ENCODE assay signal across 8 cellular contexts in genomic region chr19:58573658-58574164, GRCh38. TPM values are rescaled to one million over a fixed set of nuclear protein-coding genes. Genes with fewer than 3 reads are reported as not detected.
DNase-seq lines count a peak whose midpoint lies in the region; ATAC-seq and TF ChIP-seq lines count a peak whose summit lies in the region.

No MANE protein-coding gene starts in this region.

- peak overlapping the region; percentile 96 for H3K4me3 Mint-ChIP-seq in T-helper 17 cell

- H3K27ac Mint-ChIP-seq in T-helper 17 cell, result peak overlapping the region; percentile 95

- no peak for TF ChIP-seq POLR2A in sigmoid colon (IDR thresholded peaks at IDR 0.05)

- TF ChIP-seq EP300 in sigmoid colon (IDR thresholded peaks at IDR 0.05), result no peak

- no peaks in the 10 kb centered on the region for H3K27me3 Mint-ChIP-seq in T-helper 17 cell

- H3K4me1 ChIP-seq in sigmoid colon, result peaks cover 0 to 47% (median 43%) of the 10 kb centered on the region in 4 donors

- H3K36me3 ChIP-seq in sigmoid colon, result peaks cover 0 to 30% (median 12%) of the 10 kb centered on the region in 4 donors

- no peak for ATAC-seq in T-helper 17 cell
- no peak for ATAC-seq in GM18873 (IDR thresholded peaks at IDR 0.05; ENCODE audit: low FRiP score, unreplicated experiment)
- no peak for ATAC-seq in HG02798 (IDR thresholded peaks at IDR 0.05; ENCODE audit: poor library complexity, unreplicated experiment)

- TF ChIP-seq CTCF in GM12875 (IDR thresholded peaks at IDR 0.05; ENCODE audit: borderline replicate concordance, insufficient read depth, low read depth, low read length) (no peak), fibroblast of pulmonary artery (IDR thresholded peaks at IDR 0.05; ENCODE audit: low read length, missing control alignments) (no peak), sigmoid colon (IDR thresholded peaks at IDR 0.05) (no peak)

- H3K27ac ChIP-seq in sigmoid colon, result peak overlapping the region; percentile 92 to 99 (median 98)

- WGBS in sigmoid colon, 2 donors, result 1% methylated on average over 20 of the region's 20 CpGs

- H3K4me1 Mint-ChIP-seq in T-helper 17 cell, result peaks cover 22% of the 10 kb centered on the region

- peak overlapping the region; percentile 50 for H3K4me3 ChIP-seq in GM12875 (ENCODE audit: low read depth, low read length)
- H3K4me3 ChIP-seq in fibroblast of pulmonary artery (replicated peaks; ENCODE audit: low read depth, low read length), result peak overlapping the region; percentile 90
- peak overlapping the region; percentile 58 to 87 (median 70) for H3K4me3 ChIP-seq in sigmoid colon

- DNase-seq in T-helper 17 cell, result no peak
- no peak for DNase-seq in fibroblast of pulmonary artery (ENCODE audit: low read depth)
- DNase-seq in sigmoid colon, result no peak
- no peak for DNase-seq in inferior parietal cortex (ENCODE audit: extremely low spot score)
- DNase-seq in NCI-H187 (lab: John Stamatoyannopoulos, UW), result no peak

- H3K27me3 ChIP-seq in sigmoid colon, result no peaks in the 10 kb centered on the region

- no peaks in the 10 kb centered on the region for H3K9me3 ChIP-seq in T-helper 17 cell (ENCODE audit: control insufficient read depth, low read length, poor library complexity, severe bottlenecking)
- H3K9me3 ChIP-seq in sigmoid colon, result no peaks in the 10 kb centered on the region

- intact Hi-C loops in sigmoid colon (cut with DNase I), result loop anchor here (2.0 kb wide), 2 partner anchors 15 to 29 kb away; partner anchors contain the start of genes TRIM28 and UBE2M

- peaks cover 2% of the 10 kb centered on the region for H3K36me3 Mint-ChIP-seq in T-helper 17 cell (ENCODE audit: low read depth)

RNA-seq across cellular contexts. Expression of gene MZF1, which starts 0.6 kb away (rescaled TPM):
- total RNA-seq in T-helper 17 cell (10 to 100 TPM; 29.9 to 34.0 TPM), sigmoid colon (10 to 100 TPM; 13.6 to 31.5 (median 20.1) TPM)
- polyA plus RNA-seq in sigmoid colon, result 10 to 100 TPM in 1 of 3 donors, 1 to 10 TPM in 2; 5.8 to 28.7 (median 9.0) TPM

RNA-seq across cellular contexts. Expression of gene UBE2M, which starts 15.3 kb away (rescaled TPM):
- total RNA-seq in T-helper 17 cell, result 10 to 100 TPM; 36.1 to 63.5 TPM
- 10 to 100 TPM; 22.4 to 37.5 (median 30.3) TPM for total RNA-seq in sigmoid colon
- polyA plus RNA-seq in sigmoid colon, result 10 to 100 TPM; 48.0 to 58.5 (median 57.8) TPM

RNA-seq across cellular contexts. Expression of gene CHMP2A, which starts 18.8 kb away (rescaled TPM):
- total RNA-seq in T-helper 17 cell (10 to 100 TPM; 74.8 to 88.8 TPM), sigmoid colon (100 to 1,000 TPM; 101 to 144 (median 136) TPM)
- polyA plus RNA-seq in sigmoid colon, result 100 to 1,000 TPM; 196 to 372 (median 300) TPM

RNA-seq across cellular contexts. Expression of gene TRIM28, which starts 29.8 kb away (rescaled TPM):
- total RNA-seq in T-helper 17 cell, result 100 to 1,000 TPM; 427 to 525 TPM
- total RNA-seq in sigmoid colon, result 100 to 1,000 TPM; 157 to 236 (median 207) TPM
- polyA plus RNA-seq in sigmoid colon, result 100 to 1,000 TPM in 2 of 3 donors, 10 to 100 TPM in 1; 84.8 to 223 (median 150) TPM

RNA-seq across cellular contexts. Expression of gene ZBTB45, which starts 54.1 kb away (rescaled TPM):
- total RNA-seq in T-helper 17 cell, result 1 to 10 TPM; 7.0 to 8.2 TPM
- total RNA-seq in sigmoid colon, result 10 to 100 TPM in 1 of 4 donors, 1 to 10 TPM in 3; 7.6 to 13.8 (median 8.4) TPM
- 10 to 100 TPM in 1 of 3 donors, 1 to 10 TPM in 2; 4.9 to 10.2 (median 6.0) TPM for polyA plus RNA-seq in sigmoid colon
